Comparison of ENCODE assay signal across 22 cellular contexts in genomic region chr1:207458409-207458808, GRCh38. TPM values are rescaled to one million over a fixed set of nuclear protein-coding genes. Genes with fewer than 3 reads are reported as not detected.
DNase-seq lines count a peak whose midpoint lies in the region; ATAC-seq, FAIRE-seq and TF ChIP-seq lines count a peak whose summit lies in the region.
"Had no signal": no experiment of that assay in that cellular context is flagged by ENCODE, and none has a peak within 500 bp of the region (broad histone marks: within the 10 kb centered on the region; RNA-seq: fewer than 3 reads in every experiment).

No MANE protein-coding gene starts in this region.

- no peak overlapping the region for H3K4me2 ChIP-seq in neural progenitor cell
- H3K4me2 ChIP-seq: BLaER1, KMS-11 had no signal

- H3K9ac ChIP-seq in neural progenitor cell, result no peak overlapping the region
- H3K9ac ChIP-seq: BLaER1, KMS-11 had no signal

- no peak overlapping the region for H3K27ac Mint-ChIP-seq in CD8-positive, alpha-beta T cell
- H3K27ac Mint-ChIP-seq in neural progenitor cell, result no peak overlapping the region
- H3K27ac Mint-ChIP-seq in activated CD8-positive, alpha-beta T cell treated with anti-CD3 and anti-CD28 coated beads for 36 hours, result no peak overlapping the region
- H3K27ac Mint-ChIP-seq: CD14-positive monocyte; CD8-positive, alpha-beta memory T cell had no signal

- H3K27ac ChIP-seq in CD8-positive, alpha-beta T cell (ENCODE audit: low read depth, low read length), result peak overlapping the region; percentile 45
- H3K27ac ChIP-seq in thymus (ENCODE audit: low read depth), result peak overlapping the region; percentile 78
- no peak overlapping the region for H3K27ac ChIP-seq in neural progenitor cell
- H3K27ac ChIP-seq: BLaER1, KMS-11 had no signal

- intact Hi-C loops in CD8-positive, alpha-beta T cell (cut with DNase I, micrococcal nuclease), result loop anchor here (2.0 to 5.0 kb wide), 2 partner anchors 136 to 138 kb away; partner anchors contain the start of gene CD55 (in 2 of the 2)
- intact Hi-C loops in activated CD8-positive, alpha-beta T cell treated with anti-CD3 and anti-CD28 coated beads for 36 hours (cut with micrococcal nuclease), result loop anchor here (5.0 kb wide), 1 partner anchor 39 kb away; the partner anchor contains the start of gene CR1

- H3F3A ChIP-seq in neural progenitor cell (ENCODE audit: low read depth), result no peaks in the 10 kb centered on the region

- POLR2A ChIA-PET in CD8-positive, alpha-beta T cell (lab: Charles Lee), result no interaction called here
- POLR2A ChIA-PET in activated CD8-positive, alpha-beta T cell treated with anti-CD3 and anti-CD28 coated beads for 36 hours (lab: Charles Lee), result no interaction called here

- H3K4me3 ChIP-seq in CD8-positive, alpha-beta T cell (ENCODE audit: low read depth, low read length), result no peak overlapping the region
- H3K4me3 ChIP-seq in thymus (ENCODE audit: low read length) (no peak overlapping the region), neural progenitor cell (no peak overlapping the region)
- H3K4me3 ChIP-seq: BLaER1 had no signal

- H3K4me3 Mint-ChIP-seq in CD8-positive, alpha-beta T cell, result no peak overlapping the region
- H3K4me3 Mint-ChIP-seq in neural progenitor cell, result no peak overlapping the region
- H3K4me3 Mint-ChIP-seq in activated CD8-positive, alpha-beta T cell treated with anti-CD3 and anti-CD28 coated beads for 36 hours, result no peak overlapping the region
- H3K4me3 Mint-ChIP-seq: CD14-positive monocyte; CD8-positive, alpha-beta memory T cell had no signal

- peaks cover 79% of the 10 kb centered on the region for H3K4me1 ChIP-seq in CD8-positive, alpha-beta T cell (ENCODE audit: insufficient read depth, low read length)
- H3K4me1 ChIP-seq in thymus (ENCODE audit: control insufficient read depth, insufficient read depth, low read length) (peaks cover 43% of the 10 kb centered on the region), neural progenitor cell (peaks cover 5% of the 10 kb centered on the region)
- H3K4me1 ChIP-seq: BLaER1 had no signal

- H3K27me3 ChIP-seq in CD8-positive, alpha-beta T cell (ENCODE audit: insufficient read depth, low read length), result no peaks in the 10 kb centered on the region
- H3K27me3 ChIP-seq in thymus (ENCODE audit: control insufficient read depth, insufficient read depth) (no peaks in the 10 kb centered on the region), neural progenitor cell (peaks cover 51% of the 10 kb centered on the region)
- H3K27me3 ChIP-seq: BLaER1 had no signal

- no peaks in the 10 kb centered on the region for H3K36me3 ChIP-seq in CD8-positive, alpha-beta T cell (ENCODE audit: insufficient read depth, low read length)
- H3K36me3 ChIP-seq in thymus (ENCODE audit: control insufficient read depth, insufficient read depth) (no peaks in the 10 kb centered on the region), neural progenitor cell (no peaks in the 10 kb centered on the region)
- H3K36me3 ChIP-seq: BLaER1 had no signal

- no peaks in the 10 kb centered on the region for H3K79me2 ChIP-seq in neural progenitor cell (ENCODE audit: low read depth)

- peak; percentile 53 for FAIRE-seq in GM12892 (lab: Jason Lieb, UNC)
- FAIRE-seq: A204.1, G401.6 had no signal

- H3K36me3 Mint-ChIP-seq in CD8-positive, alpha-beta T cell, result no peaks in the 10 kb centered on the region
- H3K36me3 Mint-ChIP-seq in neural progenitor cell, result no peaks in the 10 kb centered on the region
- peaks cover 1% of the 10 kb centered on the region for H3K36me3 Mint-ChIP-seq in activated CD8-positive, alpha-beta T cell treated with anti-CD3 and anti-CD28 coated beads for 36 hours (ENCODE audit: low read depth)
- H3K36me3 Mint-ChIP-seq: CD8-positive, alpha-beta memory T cell had no signal

- no peak for TF ChIP-seq POLR2A in GM12892 (IDR thresholded peaks at IDR 0.05; ENCODE audit: low read depth, low read length)

- ATAC-seq in CD8-positive, alpha-beta T cell, result no peak
- ATAC-seq in activated CD8-positive, alpha-beta T cell treated with anti-CD3 and anti-CD28 coated beads for 36 hours, result no peak
- ATAC-seq in HG02571 (IDR thresholded peaks at IDR 0.05; ENCODE audit: unreplicated experiment), result no peak
- ATAC-seq: HCT116 had no signal

- H4K20me1 ChIP-seq in neural progenitor cell (ENCODE audit: low read depth), result no peaks in the 10 kb centered on the region
- H4K20me1 ChIP-seq: BLaER1 had no signal

- no peaks in the 10 kb centered on the region for H3K9me3 Mint-ChIP-seq in CD8-positive, alpha-beta T cell
- no peaks in the 10 kb centered on the region for H3K9me3 Mint-ChIP-seq in neural progenitor cell
- H3K9me3 Mint-ChIP-seq in activated CD8-positive, alpha-beta T cell treated with anti-CD3 and anti-CD28 coated beads for 36 hours, result no peaks in the 10 kb centered on the region
- H3K9me3 Mint-ChIP-seq: CD8-positive, alpha-beta memory T cell had no signal

- TF ChIP-seq CTCF in CD8-positive, alpha-beta T cell (IDR thresholded peaks at IDR 0.05), result no peak
- TF ChIP-seq CTCF in neural progenitor cell (IDR thresholded peaks at IDR 0.05), result no peak
- TF ChIP-seq CTCF in activated CD8-positive, alpha-beta T cell treated with anti-CD3 and anti-CD28 coated beads for 36 hours (IDR thresholded peaks at IDR 0.05), result no peak

- H3K9me3 ChIP-seq in CD8-positive, alpha-beta T cell (ENCODE audit: low read length), result no peaks in the 10 kb centered on the region
- H3K9me3 ChIP-seq in thymus (ENCODE audit: control insufficient read depth) (no peaks in the 10 kb centered on the region), neural progenitor cell (ENCODE audit: low read depth) (no peaks in the 10 kb centered on the region)

- WGBS in thymus, result 82% methylated on average over 1 of the region's 1 CpG

- peaks cover 9% of the 10 kb centered on the region for H3K27me3 Mint-ChIP-seq in CD8-positive, alpha-beta T cell (ENCODE audit: low read depth)
- peaks cover 3% of the 10 kb centered on the region for H3K27me3 Mint-ChIP-seq in neural progenitor cell (ENCODE audit: insufficient read depth, low read depth)
- H3K27me3 Mint-ChIP-seq in activated CD8-positive, alpha-beta T cell treated with anti-CD3 and anti-CD28 coated beads for 36 hours, result peaks cover 4% of the 10 kb centered on the region

- no peak overlapping the region for H2AFZ ChIP-seq in neural progenitor cell (replicated peaks)

- CTCF ChIA-PET in CD8-positive, alpha-beta T cell (lab: Charles Lee), result interaction anchor here (0.6 kb wide), 1 partner anchor 42 kb away, joined by 3 read pairs; no protein-coding TSS in a partner anchor
- CTCF ChIA-PET in activated CD8-positive, alpha-beta T cell treated with anti-CD3 and anti-CD28 coated beads for 36 hours (lab: Charles Lee), result interaction anchor here (0.9 kb wide), 1 partner anchor 13 kb away, joined by 3 read pairs; no protein-coding TSS in a partner anchor

- no peak for DNase-seq in CD8-positive, alpha-beta T cell
- DNase-seq in GM12892 (ENCODE audit: insufficient read length) (no peak), OCI-M1 (lab: John Stamatoyannopoulos, UW) (peak; percentile 34), neural progenitor cell (ENCODE audit: low spot score) (no peak)
- no peak for DNase-seq in activated CD8-positive, alpha-beta T cell treated with anti-CD3 and anti-CD28 coated beads for 36 hours
- DNase-seq in stimulated activated naive CD4-positive, alpha-beta T cell treated with Interleukin-2 at 50 U/mL for 16 hours (lab: John Stamatoyannopoulos, UW), result no peak
- DNase-seq: ACHN, COR-L47, DMS 273 treated with DMSO at 0.1 percent for 48 hours, DMS53, GOT3, H7 had no signal

- H3K4me1 Mint-ChIP-seq in CD8-positive, alpha-beta T cell (ENCODE audit: low read depth), result peaks cover 54% of the 10 kb centered on the region
- H3K4me1 Mint-ChIP-seq in neural progenitor cell, result peaks cover 5% of the 10 kb centered on the region
- peaks cover 46% of the 10 kb centered on the region for H3K4me1 Mint-ChIP-seq in activated CD8-positive, alpha-beta T cell treated with anti-CD3 and anti-CD28 coated beads for 36 hours (ENCODE audit: low read depth)

RNA-seq across cellular contexts. Expression of gene CR2, which starts 4.3 kb away (rescaled TPM):
- 1 to 10 TPM; 5.2 to 5.7 TPM for total RNA-seq in CD8-positive, alpha-beta T cell
- polyA plus RNA-seq in GM12892 (2012; ENCODE audit: missing spikeins), result 90.6 TPM
- polyA plus RNA-seq in thymus, result 4.6 TPM
- 0.15 TPM in 1 of 2 replicates, not detected in the other for total RNA-seq in neural progenitor cell (ENCODE audit: low replicate concordance)
- total RNA-seq in activated CD8-positive, alpha-beta T cell treated with anti-CD3 and anti-CD28 coated beads for 36 hours, result 1 to 10 TPM; 1.9 to 2.1 TPM
- total RNA-seq: HT-29 had no signal

RNA-seq across cellular contexts. Expression of gene CR1, which starts 37.5 kb away (rescaled TPM):
- total RNA-seq in CD8-positive, alpha-beta T cell, result 1 to 10 TPM; 7.2 to 8.0 TPM
- 7.8 TPM for polyA plus RNA-seq in GM12892 (2012; ENCODE audit: missing spikeins)
- polyA plus RNA-seq in thymus, result 1.6 TPM
- total RNA-seq in neural progenitor cell (ENCODE audit: low replicate concordance), result not detected in 2 replicates
- under 1 TPM; 0.14 to 0.18 TPM for total RNA-seq in activated CD8-positive, alpha-beta T cell treated with anti-CD3 and anti-CD28 coated beads for 36 hours
- total RNA-seq: HT-29 had no signal
